1 cellular context compared by ENCODE assay signal in the genomic region with DNA sequence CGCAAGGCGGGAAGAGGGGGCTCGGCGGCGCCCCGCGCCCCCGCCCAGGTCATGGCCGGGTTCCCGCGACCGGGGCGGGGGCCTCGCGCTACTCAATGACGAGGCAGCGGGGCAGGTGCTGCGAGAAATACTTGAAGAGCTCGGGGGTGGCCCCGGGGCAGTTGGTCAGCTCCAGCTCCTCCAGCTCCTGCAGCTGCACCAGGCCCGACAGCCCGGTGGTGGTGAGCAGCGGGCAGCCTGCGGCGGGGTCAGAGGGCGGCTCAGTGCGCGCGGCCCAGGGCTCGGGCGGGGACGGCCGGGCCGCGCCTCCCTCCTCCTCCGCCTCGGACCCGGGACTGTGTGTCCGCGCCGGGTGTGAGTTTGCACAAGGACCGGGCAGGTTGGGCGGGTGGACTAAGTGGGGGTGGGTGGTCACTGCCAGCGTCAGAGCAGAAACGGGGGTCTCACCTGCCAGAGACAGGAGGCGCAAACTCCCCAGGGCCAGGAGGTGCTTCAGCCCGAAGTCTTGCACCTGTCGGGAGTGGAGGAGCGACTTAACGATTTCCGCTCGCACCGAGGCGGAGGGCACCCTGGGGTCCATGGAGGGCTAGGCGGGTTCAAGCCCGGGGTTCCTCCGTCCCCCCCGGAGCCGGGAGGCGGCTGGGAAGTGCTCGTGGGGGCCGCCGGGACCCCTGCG.
TF ChIP-seq lines count a peak whose summit lies in the region.

No MANE protein-coding gene starts in this region.

TF ChIP-seq in HepG2, 621 proteins besides CTCF, POLR2A, EP300 and RAD21 (continued from another document):
- TF ChIP-seq, protein P1, sequence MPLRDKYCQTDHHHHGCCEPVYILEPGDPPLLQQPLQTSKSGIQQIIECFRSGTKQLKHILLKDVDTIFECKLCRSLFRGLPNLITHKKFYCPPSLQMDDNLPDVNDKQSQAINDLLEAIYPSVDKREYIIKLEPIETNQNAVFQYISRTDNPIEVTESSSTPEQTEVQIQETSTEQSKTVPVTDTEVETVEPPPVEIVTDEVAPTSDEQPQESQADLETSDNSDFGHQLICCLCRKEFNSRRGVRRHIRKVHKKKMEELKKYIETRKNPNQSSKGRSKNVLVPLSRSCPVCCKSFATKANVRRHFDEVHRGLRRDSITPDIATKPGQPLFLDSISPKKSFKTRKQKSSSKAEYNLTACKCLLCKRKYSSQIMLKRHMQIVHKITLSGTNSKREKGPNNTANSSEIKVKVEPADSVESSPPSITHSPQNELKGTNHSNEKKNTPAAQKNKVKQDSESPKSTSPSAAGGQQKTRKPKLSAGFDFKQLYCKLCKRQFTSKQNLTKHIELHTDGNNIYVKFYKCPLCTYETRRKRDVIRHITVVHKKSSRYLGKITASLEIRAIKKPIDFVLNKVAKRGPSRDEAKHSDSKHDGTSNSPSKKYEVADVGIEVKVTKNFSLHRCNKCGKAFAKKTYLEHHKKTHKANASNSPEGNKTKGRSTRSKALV (CRISPR knock-in tag; IDR thresholded peaks at IDR 0.05) = 0 out of 2 replicates have a peak, but pooled peaks have one; percentile 27
- TF ChIP-seq CCDC6 (CRISPR knock-in tag; IDR thresholded peaks at IDR 0.05) = no peak
- no peak for TF ChIP-seq TP53 (CRISPR knock-in tag; conservative IDR thresholded peaks at IDR 0.05)
- TF ChIP-seq, protein P2, sequence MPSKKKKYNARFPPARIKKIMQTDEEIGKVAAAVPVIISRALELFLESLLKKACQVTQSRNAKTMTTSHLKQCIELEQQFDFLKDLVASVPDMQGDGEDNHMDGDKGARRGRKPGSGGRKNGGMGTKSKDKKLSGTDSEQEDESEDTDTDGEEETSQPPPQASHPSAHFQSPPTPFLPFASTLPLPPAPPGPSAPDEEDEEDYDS (CRISPR knock-in tag; IDR thresholded peaks at IDR 0.05) = no peak
- TF ChIP-seq ZMYM4 (CRISPR knock-in tag; IDR thresholded peaks at IDR 0.05) = no peak
- TF ChIP-seq, protein P3, sequence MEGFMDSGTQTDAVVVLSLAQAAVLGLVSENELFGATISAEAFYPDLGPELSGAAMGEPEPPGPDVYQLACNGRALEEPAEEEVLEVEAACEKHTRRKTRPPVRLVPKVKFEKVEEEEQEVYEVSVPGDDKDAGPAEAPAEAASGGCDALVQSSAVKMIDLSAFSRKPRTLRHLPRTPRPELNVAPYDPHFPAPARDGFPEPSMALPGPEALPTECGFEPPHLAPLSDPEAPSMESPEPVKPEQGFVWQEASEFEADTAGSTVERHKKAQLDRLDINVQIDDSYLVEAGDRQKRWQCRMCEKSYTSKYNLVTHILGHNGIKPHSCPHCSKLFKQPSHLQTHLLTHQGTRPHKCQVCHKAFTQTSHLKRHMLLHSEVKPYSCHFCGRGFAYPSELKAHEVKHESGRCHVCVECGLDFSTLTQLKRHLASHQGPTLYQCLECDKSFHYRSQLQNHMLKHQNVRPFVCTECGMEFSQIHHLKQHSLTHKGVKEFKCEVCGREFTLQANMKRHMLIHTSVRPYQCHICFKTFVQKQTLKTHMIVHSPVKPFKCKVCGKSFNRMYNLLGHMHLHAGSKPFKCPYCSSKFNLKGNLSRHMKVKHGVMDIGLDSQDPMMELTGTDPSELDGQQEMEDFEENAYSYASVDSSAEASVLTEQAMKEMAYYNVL (CRISPR knock-in tag; IDR thresholded peaks at IDR 0.05; ENCODE audit: borderline replicate concordance) = 0 out of 2 replicates have a peak, but pooled peaks have one; percentile 34
- TF ChIP-seq ZZZ3 (CRISPR knock-in tag; IDR thresholded peaks at IDR 0.05; ENCODE audit: borderline replicate concordance) = no peak
